ENCODE assay signal across 1 cellular context in genomic region chr20:45771182-45771759, GRCh38.
TF ChIP-seq lines count a peak whose summit lies in the region.

No MANE protein-coding gene starts in this region.

TF ChIP-seq in K562, 482 proteins besides CTCF, POLR2A, EP300 and RAD21 (continues in another document):
- TF ChIP-seq TBL1XR1 (IDR thresholded peaks at IDR 0.05; ENCODE audit: low read length in 2 of 2): 0 out of 4 replicates have a peak, but pooled peaks of 1 of the 2 experiments have one; percentile 43
- no peak for TF ChIP-seq EZH2 (IDR thresholded peaks at IDR 0.05; ENCODE audit: borderline replicate concordance, low read depth, low read length)
- TF ChIP-seq, protein P1, sequence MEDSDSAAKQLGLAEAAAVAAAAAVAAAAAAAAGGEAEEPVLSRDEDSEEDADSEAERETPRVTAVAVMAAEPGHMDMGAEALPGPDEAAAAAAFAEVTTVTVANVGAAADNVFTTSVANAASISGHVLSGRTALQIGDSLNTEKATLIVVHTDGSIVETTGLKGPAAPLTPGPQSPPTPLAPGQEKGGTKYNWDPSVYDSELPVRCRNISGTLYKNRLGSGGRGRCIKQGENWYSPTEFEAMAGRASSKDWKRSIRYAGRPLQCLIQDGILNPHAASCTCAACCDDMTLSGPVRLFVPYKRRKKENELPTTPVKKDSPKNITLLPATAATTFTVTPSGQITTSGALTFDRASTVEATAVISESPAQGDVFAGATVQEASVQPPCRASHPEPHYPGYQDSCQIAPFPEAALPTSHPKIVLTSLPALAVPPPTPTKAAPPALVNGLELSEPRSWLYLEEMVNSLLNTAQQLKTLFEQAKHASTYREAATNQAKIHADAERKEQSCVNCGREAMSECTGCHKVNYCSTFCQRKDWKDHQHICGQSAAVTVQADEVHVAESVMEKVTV (CRISPR knock-in tag; IDR thresholded peaks at IDR 0.05): peak; percentile 93
- TF ChIP-seq DACH1 (IDR thresholded peaks at IDR 0.05; ENCODE audit: partially characterized antibody): peak; percentile 48
- TF ChIP-seq GTF2A2 (tag; IDR thresholded peaks at IDR 0.05): no peak
- TF ChIP-seq HOXB6 (CRISPR knock-in tag; IDR thresholded peaks at IDR 0.05; ENCODE audit: borderline replicate concordance): no peak
- TF ChIP-seq, protein P2, sequence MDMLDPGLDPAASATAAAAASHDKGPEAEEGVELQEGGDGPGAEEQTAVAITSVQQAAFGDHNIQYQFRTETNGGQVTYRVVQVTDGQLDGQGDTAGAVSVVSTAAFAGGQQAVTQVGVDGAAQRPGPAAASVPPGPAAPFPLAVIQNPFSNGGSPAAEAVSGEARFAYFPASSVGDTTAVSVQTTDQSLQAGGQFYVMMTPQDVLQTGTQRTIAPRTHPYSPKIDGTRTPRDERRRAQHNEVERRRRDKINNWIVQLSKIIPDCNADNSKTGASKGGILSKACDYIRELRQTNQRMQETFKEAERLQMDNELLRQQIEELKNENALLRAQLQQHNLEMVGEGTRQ (CRISPR knock-in tag; IDR thresholded peaks at IDR 0.05): peak; percentile 82
- no peak for TF ChIP-seq SUPT5H (IDR thresholded peaks at IDR 0.05)
- TF ChIP-seq TOE1 (IDR thresholded peaks at IDR 0.05; ENCODE audit: borderline replicate concordance): peak; percentile 27; the same call in 1 of the 2 replicates
- no peak for TF ChIP-seq TOE1 (CRISPR knock-in tag; IDR thresholded peaks at IDR 0.05; ENCODE audit: borderline replicate concordance, low read depth)
- TF ChIP-seq ZNF184 (CRISPR knock-in tag; IDR thresholded peaks at IDR 0.05): no peak
- TF ChIP-seq BMI1 (IDR thresholded peaks at IDR 0.05; ENCODE audit: low read length): peak; percentile 19; the same call in 1 of the 2 replicates
- TF ChIP-seq CREM (IDR thresholded peaks at IDR 0.05; ENCODE audit: low read depth): 0 out of 2 replicates have a peak, but pooled peaks have one; percentile 10
- no peak for TF ChIP-seq ZNF57 (CRISPR knock-in tag; IDR thresholded peaks at IDR 0.05)
- no peak for TF ChIP-seq ZNF445 (CRISPR knock-in tag; IDR thresholded peaks at IDR 0.05; ENCODE audit: low read depth)
- 0 out of 2 replicates have a peak, but pooled peaks have one; percentile 12 for TF ChIP-seq CBFA2T2 (conservative IDR thresholded peaks at IDR 0.05)
- TF ChIP-seq, protein P3, sequence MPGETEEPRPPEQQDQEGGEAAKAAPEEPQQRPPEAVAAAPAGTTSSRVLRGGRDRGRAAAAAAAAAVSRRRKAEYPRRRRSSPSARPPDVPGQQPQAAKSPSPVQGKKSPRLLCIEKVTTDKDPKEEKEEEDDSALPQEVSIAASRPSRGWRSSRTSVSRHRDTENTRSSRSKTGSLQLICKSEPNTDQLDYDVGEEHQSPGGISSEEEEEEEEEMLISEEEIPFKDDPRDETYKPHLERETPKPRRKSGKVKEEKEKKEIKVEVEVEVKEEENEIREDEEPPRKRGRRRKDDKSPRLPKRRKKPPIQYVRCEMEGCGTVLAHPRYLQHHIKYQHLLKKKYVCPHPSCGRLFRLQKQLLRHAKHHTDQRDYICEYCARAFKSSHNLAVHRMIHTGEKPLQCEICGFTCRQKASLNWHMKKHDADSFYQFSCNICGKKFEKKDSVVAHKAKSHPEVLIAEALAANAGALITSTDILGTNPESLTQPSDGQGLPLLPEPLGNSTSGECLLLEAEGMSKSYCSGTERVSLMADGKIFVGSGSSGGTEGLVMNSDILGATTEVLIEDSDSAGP (CRISPR knock-in tag; IDR thresholded peaks at IDR 0.05): no peak
- TF ChIP-seq, protein P4, sequence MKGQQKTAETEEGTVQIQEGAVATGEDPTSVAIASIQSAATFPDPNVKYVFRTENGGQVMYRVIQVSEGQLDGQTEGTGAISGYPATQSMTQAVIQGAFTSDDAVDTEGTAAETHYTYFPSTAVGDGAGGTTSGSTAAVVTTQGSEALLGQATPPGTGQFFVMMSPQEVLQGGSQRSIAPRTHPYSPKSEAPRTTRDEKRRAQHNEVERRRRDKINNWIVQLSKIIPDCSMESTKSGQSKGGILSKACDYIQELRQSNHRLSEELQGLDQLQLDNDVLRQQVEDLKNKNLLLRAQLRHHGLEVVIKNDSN (CRISPR knock-in tag; IDR thresholded peaks at IDR 0.05): peak; percentile 80
- peak; percentile 84 for TF ChIP-seq RAD51 (IDR thresholded peaks at IDR 0.05; ENCODE audit: borderline replicate concordance, low read depth)
- TF ChIP-seq, protein P5, sequence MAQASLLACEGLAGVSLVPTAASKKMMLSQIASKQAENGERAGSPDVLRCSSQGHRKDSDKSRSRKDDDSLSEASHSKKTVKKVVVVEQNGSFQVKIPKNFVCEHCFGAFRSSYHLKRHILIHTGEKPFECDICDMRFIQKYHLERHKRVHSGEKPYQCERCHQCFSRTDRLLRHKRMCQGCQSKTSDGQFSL (CRISPR knock-in tag; IDR thresholded peaks at IDR 0.05): no peak
- TF ChIP-seq, protein P5 (tag; IDR thresholded peaks at IDR 0.05): no peak
- TF ChIP-seq NFIX (CRISPR knock-in tag; IDR thresholded peaks at IDR 0.05; ENCODE audit: low read depth): no peak
- peak; percentile 23; the same call in 1 of the 2 replicates for TF ChIP-seq MAFK (IDR thresholded peaks at IDR 0.05; ENCODE audit: low read length)
- TF ChIP-seq, protein P6, sequence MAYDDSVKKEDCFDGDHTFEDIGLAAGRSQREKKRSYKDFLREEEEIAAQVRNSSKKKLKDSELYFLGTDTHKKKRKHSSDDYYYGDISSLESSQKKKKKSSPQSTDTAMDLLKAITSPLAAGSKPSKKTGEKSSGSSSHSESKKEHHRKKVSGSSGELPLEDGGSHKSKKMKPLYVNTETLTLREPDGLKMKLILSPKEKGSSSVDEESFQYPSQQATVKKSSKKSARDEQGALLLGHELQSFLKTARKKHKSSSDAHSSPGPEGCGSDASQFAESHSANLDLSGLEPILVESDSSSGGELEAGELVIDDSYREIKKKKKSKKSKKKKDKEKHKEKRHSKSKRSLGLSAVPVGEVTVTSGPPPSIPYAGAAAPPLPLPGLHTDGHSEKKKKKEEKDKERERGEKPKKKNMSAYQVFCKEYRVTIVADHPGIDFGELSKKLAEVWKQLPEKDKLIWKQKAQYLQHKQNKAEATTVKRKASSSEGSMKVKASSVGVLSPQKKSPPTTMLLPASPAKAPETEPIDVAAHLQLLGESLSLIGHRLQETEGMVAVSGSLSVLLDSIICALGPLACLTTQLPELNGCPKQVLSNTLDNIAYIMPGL (CRISPR knock-in tag; IDR thresholded peaks at IDR 0.05): no peak
- no peak for TF ChIP-seq NR2C2 (CRISPR knock-in tag; IDR thresholded peaks at IDR 0.05)
- peak; percentile 78 for TF ChIP-seq NR2C2 (tag; IDR thresholded peaks at IDR 0.05)
- no peak for TF ChIP-seq SIN3A (IDR thresholded peaks at IDR 0.05; ENCODE audit: borderline replicate concordance in 2 of 2, control insufficient read depth in 1 of 2, low read depth in 2 of 2, low read length in 2 of 2)
- no peak for TF ChIP-seq GATA2 (CRISPR knock-in tag; IDR thresholded peaks at IDR 0.05)
- TF ChIP-seq FOXK2 (conservative IDR thresholded peaks at IDR 0.05 in 1 of 2, IDR thresholded peaks at IDR 0.05 in 1 of 2; ENCODE audit: low read depth in 2 of 2): peak; percentile 90 to 94
- TF ChIP-seq NONO (IDR thresholded peaks at IDR 0.05; ENCODE audit: low read depth in 2 of 2, low read length in 1 of 2): no peak
- TF ChIP-seq ZNF76 (CRISPR knock-in tag; IDR thresholded peaks at IDR 0.05; ENCODE audit: borderline replicate concordance): no peak
- no peak for TF ChIP-seq MTA1 (IDR thresholded peaks at IDR 0.05; ENCODE audit: borderline replicate concordance)
- peak; percentile 96 for TF ChIP-seq SMC3 (conservative IDR thresholded peaks at IDR 0.05; ENCODE audit: insufficient read depth, low read depth, low read length)
- TF ChIP-seq RB1 (IDR thresholded peaks at IDR 0.05; ENCODE audit: low read depth): peak; percentile 56; the same call in 1 of the 2 replicates
- TF ChIP-seq SIN3B (IDR thresholded peaks at IDR 0.05; ENCODE audit: low read depth): no peak
- TF ChIP-seq BRF1 (IDR thresholded peaks at IDR 0.05; ENCODE audit: borderline replicate concordance, extremely low read depth, insufficient read length): no peak
- TF ChIP-seq, protein P7, sequence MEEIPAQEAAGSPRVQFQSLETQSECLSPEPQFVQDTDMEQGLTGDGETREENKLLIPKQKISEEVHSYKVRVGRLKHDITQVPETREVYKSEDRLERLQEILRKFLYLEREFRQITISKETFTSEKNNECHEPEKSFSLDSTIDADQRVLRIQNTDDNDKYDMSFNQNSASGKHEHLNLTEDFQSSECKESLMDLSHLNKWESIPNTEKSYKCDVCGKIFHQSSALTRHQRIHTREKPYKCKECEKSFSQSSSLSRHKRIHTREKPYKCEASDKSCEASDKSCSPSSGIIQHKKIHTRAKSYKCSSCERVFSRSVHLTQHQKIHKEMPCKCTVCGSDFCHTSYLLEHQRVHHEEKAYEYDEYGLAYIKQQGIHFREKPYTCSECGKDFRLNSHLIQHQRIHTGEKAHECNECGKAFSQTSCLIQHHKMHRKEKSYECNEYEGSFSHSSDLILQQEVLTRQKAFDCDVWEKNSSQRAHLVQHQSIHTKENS (CRISPR knock-in tag; IDR thresholded peaks at IDR 0.05): no peak
- TF ChIP-seq PRDM10 (IDR thresholded peaks at IDR 0.05; ENCODE audit: partially characterized antibody): no peak
- peak; percentile 93 for TF ChIP-seq ESRRA (IDR thresholded peaks at IDR 0.05; ENCODE audit: borderline replicate concordance, low read depth)
- peak; percentile 61; the same call in 1 of the 2 replicates for TF ChIP-seq JUND (IDR thresholded peaks at IDR 0.05; ENCODE audit: borderline replicate concordance, low read depth, low read length)
- TF ChIP-seq JUND (tag; IDR thresholded peaks at IDR 0.05; ENCODE audit: borderline replicate concordance, low read depth, low read length): no peak; the same call in 2 of the 3 replicates
- TF ChIP-seq NFYB (IDR thresholded peaks at IDR 0.05; ENCODE audit: extremely low read depth, insufficient read length): no peak
- peak; percentile 35; the same call in 1 of the 2 replicates for TF ChIP-seq L3MBTL2 (IDR thresholded peaks at IDR 0.05)
- no peak for TF ChIP-seq ZNF316 (IDR thresholded peaks at IDR 0.05)
- TF ChIP-seq CBX5 (IDR thresholded peaks at IDR 0.05; ENCODE audit: borderline replicate concordance, low read depth): no peak
- no peak for TF ChIP-seq DMBX1 (CRISPR knock-in tag; IDR thresholded peaks at IDR 0.05; ENCODE audit: borderline replicate concordance)
- no peak for TF ChIP-seq NR2C1 (IDR thresholded peaks at IDR 0.05)
- TF ChIP-seq NR2C1 (tag; IDR thresholded peaks at IDR 0.05): 0 out of 2 replicates have a peak, but pooled peaks have one; percentile 21
- TF ChIP-seq CSDE1 (IDR thresholded peaks at IDR 0.05): no peak
- TF ChIP-seq FIP1L1 (IDR thresholded peaks at IDR 0.05; ENCODE audit: low read depth, low read length, poor library complexity, severe bottlenecking): no peak
- 0 out of 2 replicates have a peak, but pooled peaks have one; percentile 39 for TF ChIP-seq MTA3 (IDR thresholded peaks at IDR 0.05; ENCODE audit: borderline replicate concordance)
- no peak for TF ChIP-seq ZNF124 (CRISPR knock-in tag; IDR thresholded peaks at IDR 0.05)
- TF ChIP-seq CHD2 (IDR thresholded peaks at IDR 0.05; ENCODE audit: low read depth, low read length): no peak
- TF ChIP-seq MYC (IDR thresholded peaks at IDR 0.05; ENCODE audit: low read depth, low read length): peak; percentile 74
- TF ChIP-seq MYC (CRISPR knock-in tag; IDR thresholded peaks at IDR 0.05; ENCODE audit: borderline replicate concordance, low read depth): no peak
- TF ChIP-seq PHTF2 (CRISPR knock-in tag; IDR thresholded peaks at IDR 0.05): no peak
- no peak for TF ChIP-seq TCF3 (CRISPR knock-in tag; IDR thresholded peaks at IDR 0.05)
- TF ChIP-seq, protein P8, sequence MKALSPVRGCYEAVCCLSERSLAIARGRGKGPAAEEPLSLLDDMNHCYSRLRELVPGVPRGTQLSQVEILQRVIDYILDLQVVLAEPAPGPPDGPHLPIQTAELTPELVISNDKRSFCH (CRISPR knock-in tag; IDR thresholded peaks at IDR 0.05): no peak
- TF ChIP-seq, protein P8 (tag; IDR thresholded peaks at IDR 0.05): 0 out of 2 replicates have a peak, but pooled peaks have one; percentile 28
- TF ChIP-seq SRSF3 (IDR thresholded peaks at IDR 0.05; ENCODE audit: insufficient read depth, low read length): no peak
- TF ChIP-seq ELK1 (CRISPR knock-in tag; IDR thresholded peaks at IDR 0.05): no peak
- TF ChIP-seq ZNF3 (CRISPR knock-in tag; IDR thresholded peaks at IDR 0.05): no peak
- no peak for TF ChIP-seq POLR2AphosphoS5 (IDR thresholded peaks at IDR 0.05; ENCODE audit: control insufficient read depth, insufficient read depth, low read depth, low read length)
